19 cellular contexts compared by ENCODE assay signal in genomic region chr18:30359521-30359920, GRCh38.
"Had no signal": no experiment of that assay in that cellular context is flagged by ENCODE, and none has a peak within 500 bp of the region (broad histone marks: within the 10 kb centered on the region; RNA-seq: fewer than 3 reads in every experiment).

No MANE protein-coding gene starts in this region.

- H3K4me1 ChIP-seq: body of pancreas, tibial artery, uterus had no signal

- H3K4me3 ChIP-seq: body of pancreas, lung, skin epidermis, tibial artery, uterus had no signal

- ATAC-seq: body of pancreas; left cardiac atrium; stimulated activated memory B cell treated with anti-CD40 and anti-IgM and Interleukin-4, amounts not matched to agents 10 μg/mL and 1 μg/mL and 100 μg/mL, for 72 hours; WTC11 had no signal

- DNase-seq: activated CD4-positive, alpha-beta T cell treated with anti-CD3 and anti-CD28 coated beads for 48 hours; activated naive CD4-positive, alpha-beta T cell treated with anti-CD3 and anti-CD28 coated beads, Interleukin-2, amount 50 U/mL, for 16 hours; amniotic stem cell; body of pancreas; effector memory CD4-positive, alpha-beta T cell; erythroblast; hypothalamus; left cardiac atrium; naive B cell; posterior cingulate gyrus; T-helper 9 cell; tibial artery; uterus had no signal

- H3K9me3 ChIP-seq: body of pancreas, neutrophil, tibial artery, uterus had no signal

- H3K9me3 Mint-ChIP-seq: stimulated activated memory B cell treated with anti-CD40 and anti-IgM and Interleukin-4, amounts not matched to agents 10 μg/mL and 1 μg/mL and 100 μg/mL, for 72 hours; WTC11 had no signal

- H3K36me3 ChIP-seq: neutrophil, tibial artery, uterus had no signal

- H3K27ac Mint-ChIP-seq: activated T-helper 2 cell treated with anti-CD3 and anti-CD28 coated beads, Interferon-gamma antibody, Interleukin-2, Interleukin-4, amounts not matched to agents 10 μg/mL and 5 μg/mL and 100 μg/mL, durations not matched to agents 14 hours and 24 hours and 36 hours; naive B cell; stimulated activated memory B cell treated with anti-CD40 and anti-IgM and Interleukin-4, amounts not matched to agents 10 μg/mL and 1 μg/mL and 100 μg/mL, for 72 hours; WTC11 had no signal

- H3K4me1 Mint-ChIP-seq: naive B cell; stimulated activated memory B cell treated with anti-CD40 and anti-IgM and Interleukin-4, amounts not matched to agents 10 μg/mL and 1 μg/mL and 100 μg/mL, for 72 hours had no signal

- H3K27ac ChIP-seq: body of pancreas, neutrophil, tibial artery, uterus had no signal

- H3K27me3 Mint-ChIP-seq: naive B cell; stimulated activated memory B cell treated with anti-CD40 and anti-IgM and Interleukin-4, amounts not matched to agents 10 μg/mL and 1 μg/mL and 100 μg/mL, for 72 hours had no signal

- H3K36me3 Mint-ChIP-seq: naive B cell; stimulated activated memory B cell treated with anti-CD40 and anti-IgM and Interleukin-4, amounts not matched to agents 10 μg/mL and 1 μg/mL and 100 μg/mL, for 72 hours; WTC11 had no signal

- H3K4me3 Mint-ChIP-seq: naive B cell; stimulated activated memory B cell treated with anti-CD40 and anti-IgM and Interleukin-4, amounts not matched to agents 10 μg/mL and 1 μg/mL and 100 μg/mL, for 72 hours; WTC11 had no signal

- H3K27me3 ChIP-seq: body of pancreas, neutrophil, tibial artery, uterus had no signal
